ENCODE assay signal across 29 cellular contexts in the genomic region with DNA sequence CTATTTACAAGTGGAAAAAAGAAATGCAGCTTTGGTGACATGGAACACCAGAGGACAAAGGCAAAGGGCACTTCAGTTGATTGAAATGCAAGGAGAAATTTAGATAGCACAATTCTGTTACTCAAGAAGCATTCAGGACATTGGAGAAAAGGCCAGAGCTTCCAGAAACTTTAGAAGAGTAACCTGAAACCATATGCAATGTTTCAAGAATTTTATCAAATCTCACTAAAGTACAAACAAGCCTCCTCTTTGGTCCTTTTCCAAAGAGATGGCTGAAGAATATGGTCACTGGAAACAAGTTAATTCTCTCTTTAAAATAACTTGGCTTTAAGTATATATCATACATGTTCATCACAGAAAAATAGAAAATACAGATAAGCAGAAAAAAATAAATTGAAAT. TPM values are rescaled to one million over a fixed set of nuclear protein-coding genes. Genes with fewer than 3 reads are reported as not detected.
"Had no signal": no experiment of that assay in that cellular context is flagged by ENCODE, and none has a peak within 500 bp of the region (broad histone marks: within the 10 kb centered on the region; RNA-seq: fewer than 3 reads in every experiment).

No MANE protein-coding gene starts in this region.

- ATAC-seq: activated CD8-positive, alpha-beta memory T cell treated with anti-CD3 and anti-CD28 coated beads, Interleukin-2, amount 10 ng/mL, durations not matched to agents 7 days and 5 days; Panc1; Right ventricle myocardium inferior had no signal

- H3K9me3 Mint-ChIP-seq: activated B cell treated with CpG ODN at 0.5 μM for 24 hours; activated CD4-positive, alpha-beta T cell treated with anti-CD3 and anti-CD28 coated beads, Interleukin-2, amount 10 ng/mL, durations not matched to agents 24 days and 14 days; activated naive CD4-positive, alpha-beta T cell treated with anti-CD3 and anti-CD28 coated beads, Interleukin-2, amount 50 U/mL, for 24 hours; activated T-cell treated with anti-CD3 and anti-CD28 coated beads, Interleukin-2, amount 50 U/mL, for 24 hours; activated T-helper 1 cell treated with anti-CD3 and anti-CD28 coated beads, Interleukin-12 subunit alpha, Interleukin-12 subunit beta, Interleukin-2, Interleukin-4 antibody, amounts not matched to agents 30 ng/mL and 10 ng/mL and 1 ng/mL, durations not matched to agents 14 hours and 24 hours and 36 hours; T-helper 1 cell treated with Interleukin-12 subunit alpha and Interleukin-12 subunit beta and Interleukin-4 antibody, amounts not matched to agents 30 μg/mL and 1 μg/mL, for 36 hours had no signal

- H3K36me3 ChIP-seq: brain microvascular endothelial cell had no signal

- FAIRE-seq: TTC549 had no signal

- H3K27ac ChIP-seq: brain microvascular endothelial cell, SK-N-MC had no signal

- DNase-seq: activated B cell treated with CpG ODN at 0.5 μM for 24 hours; activated CD4-positive, alpha-beta T cell treated with anti-CD3 and anti-CD28 coated beads for 1 hour; activated CD4-positive, alpha-beta T cell treated with anti-CD3 and anti-CD28 coated beads, Interleukin-2, amount 10 ng/mL, durations not matched to agents 24 days and 14 days; activated CD4-positive, alpha-beta T cell treated with anti-CD3 and anti-CD28 coated beads, Interleukin-2, amount 50 U/mL, for 48 hours; activated CD8-positive, alpha-beta memory T cell treated with anti-CD3 and anti-CD28 coated beads, Interleukin-2, amount 10 ng/mL, durations not matched to agents 7 days and 5 days; activated effector memory CD4-positive, alpha-beta T cell treated with Interleukin-2 at 50 U/mL for 16 hours; activated naive CD4-positive, alpha-beta T cell; activated T-cell treated with anti-CD3 and anti-CD28 coated beads, Interleukin-2, amount 50 U/mL, for 24 hours; amniotic stem cell; brain microvascular endothelial cell; Karpas-422; MM.1S; NCI-H1105; NCI-H1436; NCI-H1694 treated with DMSO at 0.1 percent for 48 hours; NCI-H2029 treated with DMSO at 0.1 percent for 48 hours; NCI-H510A treated with DMSO at 0.1 percent for 48 hours; NCI-H69; NK-92 treated with Interleukin-12 subunit alpha and Interleukin-12 subunit beta, amount 100 ng/mL, for 24 hours; OCI-M1; RPMI8226; SW 1271 had no signal

- H3K4me3 ChIP-seq: SK-N-MC had no signal

- H3K4me1 Mint-ChIP-seq: activated B cell treated with CpG ODN at 0.5 μM for 24 hours; activated CD4-positive, alpha-beta T cell treated with anti-CD3 and anti-CD28 coated beads, Interleukin-2, amount 10 ng/mL, durations not matched to agents 24 days and 14 days; activated CD8-positive, alpha-beta memory T cell treated with anti-CD3 and anti-CD28 coated beads, Interleukin-2, amount 10 ng/mL, durations not matched to agents 7 days and 5 days; activated naive CD4-positive, alpha-beta T cell treated with anti-CD3 and anti-CD28 coated beads, Interleukin-2, amount 50 U/mL, for 24 hours had no signal

- H3K4me3 Mint-ChIP-seq: activated B cell treated with CpG ODN at 0.5 μM for 24 hours; activated CD4-positive, alpha-beta T cell treated with anti-CD3 and anti-CD28 coated beads, Interleukin-2, amount 10 ng/mL, durations not matched to agents 24 days and 14 days; activated CD8-positive, alpha-beta memory T cell treated with anti-CD3 and anti-CD28 coated beads, Interleukin-2, amount 10 ng/mL, durations not matched to agents 7 days and 5 days; activated naive CD4-positive, alpha-beta T cell treated with anti-CD3 and anti-CD28 coated beads, Interleukin-2, amount 50 U/mL, for 24 hours; activated T-cell treated with anti-CD3 and anti-CD28 coated beads, Interleukin-2, amount 50 U/mL, for 24 hours; activated T-helper 1 cell treated with anti-CD3 and anti-CD28 coated beads, Interleukin-12 subunit alpha, Interleukin-12 subunit beta, Interleukin-2, Interleukin-4 antibody, amounts not matched to agents 30 ng/mL and 10 ng/mL and 1 ng/mL, durations not matched to agents 14 hours and 24 hours and 36 hours; T-helper 1 cell treated with Interleukin-12 subunit alpha and Interleukin-12 subunit beta and Interleukin-4 antibody, amounts not matched to agents 30 μg/mL and 1 μg/mL, for 36 hours had no signal

- H3K27ac Mint-ChIP-seq: activated B cell treated with CpG ODN at 0.5 μM for 24 hours; activated CD4-positive, alpha-beta T cell treated with anti-CD3 and anti-CD28 coated beads, Interleukin-2, amount 10 ng/mL, durations not matched to agents 24 days and 14 days; activated CD8-positive, alpha-beta memory T cell treated with anti-CD3 and anti-CD28 coated beads, Interleukin-2, amount 10 ng/mL, durations not matched to agents 7 days and 5 days; activated naive CD4-positive, alpha-beta T cell treated with anti-CD3 and anti-CD28 coated beads, Interleukin-2, amount 50 U/mL, for 24 hours; activated T-cell treated with anti-CD3 and anti-CD28 coated beads, Interleukin-2, amount 50 U/mL, for 24 hours; activated T-helper 1 cell treated with anti-CD3 and anti-CD28 coated beads, Interleukin-12 subunit alpha, Interleukin-12 subunit beta, Interleukin-2, Interleukin-4 antibody, amounts not matched to agents 30 ng/mL and 10 ng/mL and 1 ng/mL, durations not matched to agents 14 hours and 24 hours and 36 hours; T-helper 1 cell treated with Interleukin-12 subunit alpha and Interleukin-12 subunit beta and Interleukin-4 antibody, amounts not matched to agents 30 μg/mL and 1 μg/mL, for 36 hours had no signal

- H3K36me3 Mint-ChIP-seq: activated CD8-positive, alpha-beta memory T cell treated with anti-CD3 and anti-CD28 coated beads, Interleukin-2, amount 10 ng/mL, durations not matched to agents 7 days and 5 days; activated naive CD4-positive, alpha-beta T cell treated with anti-CD3 and anti-CD28 coated beads, Interleukin-2, amount 50 U/mL, for 24 hours had no signal

- H3K27me3 ChIP-seq: brain microvascular endothelial cell had no signal

RNA-seq across cellular contexts. Expression of gene LMOD3, which starts 14.6 kb away (rescaled TPM):
- total RNA-seq: activated B cell treated with CpG ODN at 0.5 μM for 24 hours; activated CD4-positive, alpha-beta T cell treated with anti-CD3 and anti-CD28 coated beads, Interleukin-2, amount 10 ng/mL, durations not matched to agents 24 days and 14 days; activated CD8-positive, alpha-beta memory T cell treated with anti-CD3 and anti-CD28 coated beads, Interleukin-2, amount 10 ng/mL, durations not matched to agents 7 days and 5 days; activated T-helper 1 cell treated with anti-CD3 and anti-CD28 coated beads, Interleukin-12 subunit alpha, Interleukin-12 subunit beta, Interleukin-2, Interleukin-4 antibody, amounts not matched to agents 30 ng/mL and 10 ng/mL and 1 ng/mL, durations not matched to agents 14 hours and 24 hours and 36 hours had no signal
